11 cellular contexts compared by ENCODE assay signal in the genomic region with DNA sequence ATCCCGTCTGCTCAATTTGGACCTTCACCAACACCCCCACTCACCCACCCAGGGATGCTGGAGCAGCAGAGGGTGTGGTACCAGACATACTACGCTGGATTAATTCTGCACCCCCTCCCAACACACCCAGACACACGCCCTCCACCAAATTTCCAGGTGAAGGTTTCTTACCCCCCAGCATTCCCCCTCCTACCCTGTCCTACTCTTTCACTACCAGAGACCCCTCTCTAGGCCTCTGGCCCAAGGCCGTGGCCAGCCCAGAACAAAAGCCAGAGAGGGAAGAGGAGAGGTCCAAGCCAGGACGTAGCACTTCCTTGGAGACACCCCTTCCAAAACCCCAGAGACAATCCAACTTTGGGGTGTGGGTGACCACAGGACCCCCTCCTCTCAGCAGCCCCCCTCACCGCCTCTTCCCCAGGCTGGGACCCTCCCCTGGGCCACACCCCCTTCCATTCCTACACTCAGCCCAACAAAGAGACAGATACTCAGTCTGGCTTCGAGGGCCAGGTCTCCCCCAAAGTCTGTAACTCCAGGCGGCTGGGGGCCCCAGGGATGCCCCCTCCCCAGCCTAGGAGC. TPM values are rescaled to one million over a fixed set of nuclear protein-coding genes. Genes with fewer than 3 reads are reported as not detected.
DNase-seq lines count a peak whose midpoint lies in the region; ATAC-seq and TF ChIP-seq lines count a peak whose summit lies in the region.
"Had no signal": no experiment of that assay in that cellular context is flagged by ENCODE, and none has a peak within 500 bp of the region (broad histone marks: within the 10 kb centered on the region; RNA-seq: fewer than 3 reads in every experiment).

No MANE protein-coding gene starts in this region.

- H3K27me3 ChIP-seq in DOHH2 (ENCODE audit: control insufficient read depth, low read length) = peaks cover 22% of the 10 kb centered on the region
- H3K27me3 ChIP-seq in ectodermal cell (ENCODE audit: control insufficient read depth, insufficient read depth, low read length, poor library complexity, severe bottlenecking) = no peaks in the 10 kb centered on the region
- no peaks in the 10 kb centered on the region for H3K27me3 ChIP-seq in neuronal stem cell (ENCODE audit: control insufficient read depth in 3 of 3, insufficient read depth in 3 of 3, low read depth in 1 of 3, low read length in 3 of 3)
- no peaks in the 10 kb centered on the region for H3K27me3 ChIP-seq in tibial nerve

- no peak for DNase-seq in OCI-LY7 (ENCODE audit: low spot score)
- DNase-seq in neuronal stem cell (ENCODE audit: low spot score) = no peak
- no peak for DNase-seq in T-helper 9 cell
- DNase-seq in NCI-H1436 (lab: John Stamatoyannopoulos, UW) = no peak
- no peak for DNase-seq in tibial nerve (ENCODE audit: low spot score in 2 of 2)
- DNase-seq: NCI-H2107, SW 1271 had no signal

- peak overlapping the region; percentile 100 for H3K18ac ChIP-seq in neuronal stem cell (ENCODE audit: low read length)

- whole genome bisulfite sequencing in ectodermal cell, 2 experiments = 0% methylated on average over 8 of the region's 8 CpGs
- no CpG with 5 or more reads among the region's 8 CpGs for WGBS in neuronal stem cell (ENCODE audit: extremely low coverage in 2 of 2, insufficient read length in 2 of 2, insufficient replicate concordance in 1 of 2), 2 donors
- 42 to 49% methylated on average over 8 of the region's 8 CpGs for WGBS in tibial nerve, 2 donors

- H3K23ac ChIP-seq in neuronal stem cell (ENCODE audit: low read depth, low read length, poor library complexity) = no peak overlapping the region

- POLR2A ChIA-PET in OCI-LY7 (lab: Charles Lee) = no interaction called here

- H2BK15ac ChIP-seq in neuronal stem cell (ENCODE audit: low read length) = peak overlapping the region; percentile 72

- H3K27ac ChIP-seq in DOHH2 (ENCODE audit: low read depth, low read length) (no peak overlapping the region), OCI-LY7 (ENCODE audit: low read depth, low read length, poor library complexity, severe bottlenecking) (no peak overlapping the region), ectodermal cell (ENCODE audit: insufficient read depth, low read depth, low read length, poor library complexity, severe bottlenecking) (peak overlapping the region; percentile 79), neuronal stem cell (replicated peaks; ENCODE audit: low read length) (peak overlapping the region; percentile 98), tibial nerve (peak overlapping the region in 1 of 4 donors; percentile 18)

- H3K9me2 ChIP-seq in DOHH2 (replicated peaks; ENCODE audit: control insufficient read depth, low read length) (no peaks in the 10 kb centered on the region), OCI-LY7 (ENCODE audit: insufficient read depth, low read length) (no peaks in the 10 kb centered on the region)

- H3K79me1 ChIP-seq in neuronal stem cell (ENCODE audit: low read depth, low read length) = no peaks in the 10 kb centered on the region

- no peak overlapping the region for H4K8ac ChIP-seq in neuronal stem cell (ENCODE audit: low read depth, low read length)

- BruUV-seq in OCI-LY7 (replicated peaks; lab: Mats Ljungman, UMichigan) = no TSS peak

- H3K4me3 ChIP-seq in DOHH2 (ENCODE audit: low read length) = 0 out of 2 replicates have a peak overlapping the region, but pooled peaks have one; percentile 17
- peak overlapping the region; percentile 94 for H3K4me3 ChIP-seq in OCI-LY7 (ENCODE audit: low read depth, low read length, poor library complexity, severe bottlenecking)
- peak overlapping the region; percentile 65 for H3K4me3 ChIP-seq in ectodermal cell (ENCODE audit: insufficient read depth, low read depth, low read length)
- peak overlapping the region; percentile 93 to 99 for H3K4me3 ChIP-seq in neuronal stem cell (ENCODE audit: low read length in 2 of 2)
- no peak overlapping the region for H3K4me3 ChIP-seq in tibial nerve

- peak overlapping the region; percentile 7 for H2BK120ac ChIP-seq in neuronal stem cell (ENCODE audit: low read depth, low read length)

- peaks cover 23% of the 10 kb centered on the region for H3F3A ChIP-seq in DOHH2 (ENCODE audit: control insufficient read depth, insufficient read depth)

- ATAC-seq in esophagus mucosa = no peak

- H3K36me3 ChIP-seq in DOHH2 (ENCODE audit: control insufficient read depth, low read length) (peaks cover 6% of the 10 kb centered on the region; the same call in 1 of the 2 replicates), OCI-LY7 (ENCODE audit: insufficient read depth, low read length) (no peaks in the 10 kb centered on the region), ectodermal cell (ENCODE audit: control insufficient read depth, insufficient read depth, low read length) (peaks cover 13% of the 10 kb centered on the region), neuronal stem cell (replicated peaks in 1 of 2; ENCODE audit: control insufficient read depth in 2 of 2, insufficient read depth in 2 of 2, low read length in 2 of 2) (peaks cover 12 to 54% of the 10 kb centered on the region in 2 donors), tibial nerve (no peaks in the 10 kb centered on the region)

- H3K14ac ChIP-seq in neuronal stem cell (ENCODE audit: low read length) = no peak overlapping the region

- TF ChIP-seq CTCF in DOHH2 (IDR thresholded peaks at IDR 0.05; ENCODE audit: low read depth, low read length, poor library complexity, severe bottlenecking) (no peak), OCI-LY7 (conservative IDR thresholded peaks at IDR 0.05; ENCODE audit: low read length) (no peak), tibial nerve (IDR thresholded peaks at IDR 0.05) (no peak)

- no peak overlapping the region for H2BK12ac ChIP-seq in neuronal stem cell (ENCODE audit: low read length)

- no peaks in the 10 kb centered on the region for H4K20me1 ChIP-seq in DOHH2 (ENCODE audit: control insufficient read depth, insufficient read depth, low read depth, low read length)
- H4K20me1 ChIP-seq in OCI-LY7 (ENCODE audit: insufficient read depth, low read length) = no peaks in the 10 kb centered on the region

- H3K9me3 ChIP-seq in DOHH2 (ENCODE audit: control insufficient read depth, insufficient read depth, low read length) (no peaks in the 10 kb centered on the region), OCI-LY7 (ENCODE audit: low read length) (no peaks in the 10 kb centered on the region), ectodermal cell (ENCODE audit: control insufficient read depth, low read length) (no peaks in the 10 kb centered on the region), neuronal stem cell (replicated peaks in 1 of 2; ENCODE audit: control insufficient read depth in 2 of 2, insufficient read depth in 1 of 2, low read depth in 1 of 2, low read length in 2 of 2) (no peaks in the 10 kb centered on the region), tibial nerve (no peaks in the 10 kb centered on the region)

- peak overlapping the region; percentile 71 for H3K4ac ChIP-seq in neuronal stem cell (ENCODE audit: low read length)

- intact Hi-C loops in OCI-LY7 (cut with micrococcal nuclease; ENCODE audit: unreplicated experiment) = no loop called here

- TF ChIP-seq POLR2A in tibial nerve (IDR thresholded peaks at IDR 0.05) = no peak

- H3K79me2 ChIP-seq in DOHH2 (ENCODE audit: control insufficient read depth, low read length) = peaks cover 9% of the 10 kb centered on the region
- H3K79me2 ChIP-seq in OCI-LY7 (ENCODE audit: insufficient read depth, low read depth, low read length) = no peaks in the 10 kb centered on the region

- H3K4me1 ChIP-seq in DOHH2 (ENCODE audit: control insufficient read depth, low read length) (peaks cover 44% of the 10 kb centered on the region), OCI-LY7 (ENCODE audit: insufficient read depth, low read length, poor library complexity, severe bottlenecking) (peaks cover 36% of the 10 kb centered on the region), ectodermal cell (ENCODE audit: control insufficient read depth, insufficient read depth, low read length) (peaks cover 46% of the 10 kb centered on the region), neuronal stem cell (ENCODE audit: control insufficient read depth in 2 of 2, insufficient read depth in 1 of 2, low read depth in 1 of 2, low read length in 2 of 2) (peaks cover 42 to 46% of the 10 kb centered on the region in 2 donors), tibial nerve (peaks cover 0 to 39% (median 13%) of the 10 kb centered on the region in 4 donors)

- peak overlapping the region; percentile 82 for H2BK5ac ChIP-seq in neuronal stem cell (ENCODE audit: low read length)

- H3K9ac ChIP-seq in neuronal stem cell (ENCODE audit: low read depth, low read length, poor library complexity) = peak overlapping the region; percentile 100

- no peak for TF ChIP-seq EP300 in tibial nerve (IDR thresholded peaks at IDR 0.05)

- H4K91ac ChIP-seq in neuronal stem cell (ENCODE audit: low read depth, low read length, poor library complexity) = no peak overlapping the region

- H2AFZ ChIP-seq in OCI-LY7 (ENCODE audit: low read length) (no peak overlapping the region), neuronal stem cell (ENCODE audit: low read length) (no peak overlapping the region)

- CTCF ChIA-PET in OCI-LY7 (lab: Charles Lee; ENCODE audit: unreplicated experiment) = no interaction called here

- H3K4me2 ChIP-seq in DOHH2 (ENCODE audit: low read length) (peak overlapping the region; percentile 41), OCI-LY7 (ENCODE audit: low read length) (peak overlapping the region; percentile 98), neuronal stem cell (ENCODE audit: insufficient read depth, low read length, poor library complexity, severe bottlenecking) (peak overlapping the region; percentile 54)

- peak overlapping the region; percentile 98 for H2AK5ac ChIP-seq in neuronal stem cell (ENCODE audit: low read depth, low read length)

RNA-seq across cellular contexts. Expression of a gene that starts 1.6 kb away (rescaled TPM):
- 4.5 and 5.3 TPM in 2 replicates for total RNA-seq in OCI-LY7 (2014; rRNA removed; shearing (Covaris generic))
- total RNA-seq in OCI-LY7 (2022) (5.3 and 5.5 TPM in 2 replicates), esophagus mucosa (1.7 TPM), tibial nerve (1 to 10 TPM in 1 of 4 donors, under 1 TPM in 3; under 0.01 to 1.2 (median 0.43) TPM)
- polyA plus RNA-seq in ectodermal cell (2013, experiment 1 of 4) = 85.4 TPM
- polyA plus RNA-seq in ectodermal cell (2013, experiment 2 of 4) = 98.5 TPM
- 84.4 TPM for polyA plus RNA-seq in ectodermal cell (2013, experiment 3 of 4)
- 88.8 TPM for polyA plus RNA-seq in ectodermal cell (2013, experiment 4 of 4)
- 72.9 TPM for polyA plus RNA-seq in neuronal stem cell (2013, experiment 1 of 2)
- polyA plus RNA-seq in neuronal stem cell (2013, experiment 2 of 2) = 75.1 TPM

RNA-seq across cellular contexts. Expression of a gene that starts 19.7 kb away (rescaled TPM):
- total RNA-seq in OCI-LY7 (2014; rRNA removed; shearing (Covaris generic)) = not detected in 2 replicates
- total RNA-seq in OCI-LY7 (2022) = 0.48 TPM in 1 of 2 replicates, not detected in the other
- 7.1 TPM for polyA plus RNA-seq in ectodermal cell (2013, experiment 1 of 4)
- 7.4 TPM for polyA plus RNA-seq in ectodermal cell (2013, experiment 2 of 4)
- polyA plus RNA-seq in ectodermal cell (2013, experiment 3 of 4) = 7.5 TPM
- 6.5 TPM for polyA plus RNA-seq in ectodermal cell (2013, experiment 4 of 4)
- 3.3 TPM for polyA plus RNA-seq in neuronal stem cell (2013, experiment 1 of 2)
- polyA plus RNA-seq in neuronal stem cell (2013, experiment 2 of 2) = 3.4 TPM
- 420 TPM for total RNA-seq in esophagus mucosa
- total RNA-seq in tibial nerve = not detected
- total RNA-seq: pulmonary artery endothelial cell had no signal

RNA-seq across cellular contexts. Expression of a gene that starts 26.1 kb away (rescaled TPM):
- 71.3 and 103 TPM in 2 replicates for total RNA-seq in OCI-LY7 (2014; rRNA removed; shearing (Covaris generic))
- 52.1 and 55.2 TPM in 2 replicates for total RNA-seq in OCI-LY7 (2022)
- polyA plus RNA-seq in ectodermal cell (2013, experiment 1 of 4) = 89.9 TPM
- 84.4 TPM for polyA plus RNA-seq in ectodermal cell (2013, experiment 2 of 4)
- polyA plus RNA-seq in ectodermal cell (2013, experiment 3 of 4) = 96.6 TPM
- 105 TPM for polyA plus RNA-seq in ectodermal cell (2013, experiment 4 of 4)
- 81.9 TPM for polyA plus RNA-seq in neuronal stem cell (2013, experiment 1 of 2)
- polyA plus RNA-seq in neuronal stem cell (2013, experiment 2 of 2) = 81.2 TPM
- 62.3 TPM for total RNA-seq in esophagus mucosa
- 10 to 100 TPM; 32.6 to 51.8 (median 47.8) TPM for total RNA-seq in tibial nerve

RNA-seq across cellular contexts. Expression of a gene that starts 27.1 kb away (rescaled TPM):
- 20.8 and 33.2 TPM in 2 replicates for total RNA-seq in OCI-LY7 (2014; rRNA removed; shearing (Covaris generic))
- total RNA-seq in OCI-LY7 (2022) = 37.1 and 40.3 TPM in 2 replicates
- polyA plus RNA-seq in ectodermal cell (2013, experiment 1 of 4) = 95.8 TPM
- 88.1 TPM for polyA plus RNA-seq in ectodermal cell (2013, experiment 2 of 4)
- polyA plus RNA-seq in ectodermal cell (2013, experiment 3 of 4) = 66.5 TPM
- polyA plus RNA-seq in ectodermal cell (2013, experiment 4 of 4) = 76.3 TPM
- 54.3 TPM for polyA plus RNA-seq in neuronal stem cell (2013, experiment 1 of 2)
- polyA plus RNA-seq in neuronal stem cell (2013, experiment 2 of 2) = 51.2 TPM
- total RNA-seq in esophagus mucosa = 23.0 TPM
- total RNA-seq in tibial nerve = 10 to 100 TPM; 19.5 to 32.1 (median 22.8) TPM

RNA-seq across cellular contexts. Expression of a gene that starts 33.8 kb away (rescaled TPM):
- 12.9 and 14.3 TPM in 2 replicates for total RNA-seq in OCI-LY7 (2014; rRNA removed; shearing (Covaris generic))
- total RNA-seq in OCI-LY7 (2022) (5.0 and 6.5 TPM in 2 replicates), esophagus mucosa (315 TPM), tibial nerve (100 to 1,000 TPM; 371 to 501 (median 419) TPM)
- 35.3 TPM for polyA plus RNA-seq in ectodermal cell (2013, experiment 1 of 4)
- 35.9 TPM for polyA plus RNA-seq in ectodermal cell (2013, experiment 2 of 4)
- polyA plus RNA-seq in ectodermal cell (2013, experiment 3 of 4) = 25.6 TPM
- polyA plus RNA-seq in ectodermal cell (2013, experiment 4 of 4) = 30.8 TPM
- 28.6 TPM for polyA plus RNA-seq in neuronal stem cell (2013, experiment 1 of 2)
- 29.9 TPM for polyA plus RNA-seq in neuronal stem cell (2013, experiment 2 of 2)

Comparison
In these comparisons a context has a peak if more than half of its experiments do, and no peak if none do; other contexts are left out.
1. H3K27ac ChIP-seq: peak in ectodermal cell (single experiment) and neuronal stem cell (single experiment); none in DOHH2 (single experiment) and OCI-LY7 (single experiment).
2. H3K4me2 ChIP-seq: peak in every context shown above with its lines; median percentile 98 in OCI-LY7; 54 in neuronal stem cell; 41 in DOHH2.
3. H3K4me3 ChIP-seq: peak in DOHH2 (single experiment), OCI-LY7 (single experiment), ectodermal cell (single experiment) and neuronal stem cell (2 of 2); none in tibial nerve (0 of 4).
4. RNA of a gene that starts 19.7 kb away (total RNA-seq): 420 TPM in esophagus mucosa (single experiment); 0.48 TPM in OCI-LY7 and not detected in tibial nerve; every median in the first group is over 100 times any median in the second.